28 cellular contexts compared by ENCODE assay signal in genomic region chr1:70990460-70991253, GRCh38. TPM values are rescaled to one million over a fixed set of nuclear protein-coding genes. Genes with fewer than 3 reads are reported as not detected.
DNase-seq lines count a peak whose midpoint lies in the region; ATAC-seq and TF ChIP-seq lines count a peak whose summit lies in the region.
"Had no signal": no experiment of that assay in that cellular context is flagged by ENCODE, and none has a peak within 500 bp of the region (broad histone marks: within the 10 kb centered on the region; RNA-seq: fewer than 3 reads in every experiment).

No MANE protein-coding gene starts in this region.

- no peaks in the 10 kb centered on the region for H3K4me1 Mint-ChIP-seq in stimulated activated effector memory CD8-positive, alpha-beta T cell treated with anti-CD3 and anti-CD28 coated beads, Interleukin-12 subunit alpha, Interleukin-12 subunit beta, amount 100 ng/mL, for 72 hours
- no peaks in the 10 kb centered on the region for H3K4me1 Mint-ChIP-seq in Caco-2 (ENCODE audit: low read depth, unreplicated experiment)
- H3K4me1 Mint-ChIP-seq: activated B cell treated with CpG ODN at 0.5 μM for 24 hours; CD4-positive, alpha-beta memory T cell; nephron; stimulated activated naive CD8-positive, alpha-beta T cell treated with anti-CD3 and anti-CD28 coated beads, Interleukin-15, amount 100 ng/mL, for 72 hours had no signal

- POLR2A ChIA-PET in Caco-2 (lab: Charles Lee): no interaction called here

- no TSS peak for BruUV-seq in Caco-2 (replicated peaks; lab: Mats Ljungman, UMichigan)

- peaks cover 3% of the 10 kb centered on the region for H3K27me3 Mint-ChIP-seq in Caco-2 (ENCODE audit: insufficient read depth, unreplicated experiment)
- H3K27me3 Mint-ChIP-seq: activated B cell treated with CpG ODN at 0.5 μM for 24 hours; stimulated activated naive CD8-positive, alpha-beta T cell treated with anti-CD3 and anti-CD28 coated beads, Interleukin-15, amount 100 ng/mL, for 72 hours had no signal

- TF ChIP-seq CTCF in Caco-2 (IDR thresholded peaks at IDR 0.05; ENCODE audit: insufficient read depth in 1 of 2, low read depth in 1 of 2, low read length in 1 of 2, severe bottlenecking in 1 of 2, unreplicated experiment in 1 of 2): no peak

- no peaks in the 10 kb centered on the region for H3K9me3 Mint-ChIP-seq in stimulated activated effector memory CD8-positive, alpha-beta T cell treated with anti-CD3 and anti-CD28 coated beads, Interleukin-12 subunit alpha, Interleukin-12 subunit beta, amount 100 ng/mL, for 72 hours
- H3K9me3 Mint-ChIP-seq in Caco-2 (ENCODE audit: unreplicated experiment): no peaks in the 10 kb centered on the region
- H3K9me3 Mint-ChIP-seq: activated B cell treated with CpG ODN at 0.5 μM for 24 hours; activated CD4-positive, alpha-beta memory T cell treated with anti-CD3 and anti-CD28 coated beads for 36 hours; CD4-positive, alpha-beta memory T cell; effector memory CD8-positive, alpha-beta T cell; immature natural killer cell; nephron; stimulated activated naive CD8-positive, alpha-beta T cell treated with anti-CD3 and anti-CD28 coated beads, Interleukin-15, amount 100 ng/mL, for 72 hours had no signal

- intact Hi-C loops in Caco-2 (cut with micrococcal nuclease; ENCODE audit: unreplicated experiment): no loop called here

- H3K4me3 Mint-ChIP-seq in stimulated activated effector memory CD8-positive, alpha-beta T cell treated with anti-CD3 and anti-CD28 coated beads, Interleukin-12 subunit alpha, Interleukin-12 subunit beta, amount 100 ng/mL, for 72 hours: no peak overlapping the region
- no peak overlapping the region for H3K4me3 Mint-ChIP-seq in Caco-2 (ENCODE audit: unreplicated experiment)
- H3K4me3 Mint-ChIP-seq: activated B cell treated with CpG ODN at 0.5 μM for 24 hours; activated CD4-positive, alpha-beta memory T cell treated with anti-CD3 and anti-CD28 coated beads for 36 hours; CD4-positive, alpha-beta memory T cell; effector memory CD8-positive, alpha-beta T cell; immature natural killer cell; nephron; stimulated activated naive CD8-positive, alpha-beta T cell treated with anti-CD3 and anti-CD28 coated beads, Interleukin-15, amount 100 ng/mL, for 72 hours had no signal

- CTCF ChIA-PET in Caco-2 (lab: Charles Lee): no interaction called here

- DNase-seq in NCI-H2171 treated with DMSO at 0.1 percent for 48 hours (lab: John Stamatoyannopoulos, UW) (peak; percentile 70), NCI-H2171 (lab: John Stamatoyannopoulos, UW) (no peak), NCI-H2081 treated with DMSO at 0.1 percent for 48 hours (lab: John Stamatoyannopoulos, UW) (peak; percentile 68), NCI-H748 treated with DMSO at 0.1 percent for 48 hours (lab: John Stamatoyannopoulos, UW) (peak; percentile 88), NCI-H524 treated with DMSO at 0.1 percent for 48 hours (lab: John Stamatoyannopoulos, UW) (no peak), Caco-2 (no peak)
- no peak for DNase-seq in stimulated activated effector memory CD8-positive, alpha-beta T cell treated with anti-CD3 and anti-CD28 coated beads, Interleukin-12 subunit alpha, Interleukin-12 subunit beta, amount 100 ng/mL, for 72 hours (ENCODE audit: low spot score in 2 of 2)
- DNase-seq: 8988T; activated B cell treated with CpG ODN at 0.5 μM for 24 hours; activated CD4-positive, alpha-beta memory T cell treated with anti-CD3 and anti-CD28 coated beads for 36 hours; activated effector memory CD4-positive, alpha-beta T cell treated with anti-CD3 and anti-CD28 coated beads, Interleukin-2, amount 50 U/mL, for 16 hours; brain microvascular endothelial cell; CD4-positive, alpha-beta memory T cell; colonic mucosa; effector memory CD8-positive, alpha-beta T cell; foreskin melanocyte; H7; immature natural killer cell; midbrain; ovary; right cardiac atrium; stimulated activated naive CD8-positive, alpha-beta T cell treated with anti-CD3 and anti-CD28 coated beads, Interleukin-15, amount 100 ng/mL, for 72 hours; T1000 had no signal

- ATAC-seq in stimulated activated effector memory CD8-positive, alpha-beta T cell treated with anti-CD3 and anti-CD28 coated beads, Interleukin-12 subunit alpha, Interleukin-12 subunit beta, amount 100 ng/mL, for 72 hours: no peak
- no peak for ATAC-seq in HG03521 (IDR thresholded peaks at IDR 0.05; ENCODE audit: unreplicated experiment)
- ATAC-seq: effector memory CD8-positive, alpha-beta T cell; esophagus mucosa; right cardiac atrium had no signal

- H3K4me3 ChIP-seq in Caco-2 (ENCODE audit: low read depth, low read length): no peak overlapping the region
- H3K4me3 ChIP-seq: colonic mucosa, hepatocyte, ovary, tibial nerve had no signal

- H3K36me3 Mint-ChIP-seq in stimulated activated effector memory CD8-positive, alpha-beta T cell treated with anti-CD3 and anti-CD28 coated beads, Interleukin-12 subunit alpha, Interleukin-12 subunit beta, amount 100 ng/mL, for 72 hours: no peaks in the 10 kb centered on the region
- H3K36me3 Mint-ChIP-seq in Caco-2 (ENCODE audit: insufficient read depth, unreplicated experiment): no peaks in the 10 kb centered on the region
- H3K36me3 Mint-ChIP-seq: activated CD4-positive, alpha-beta memory T cell treated with anti-CD3 and anti-CD28 coated beads for 36 hours; CD4-positive, alpha-beta memory T cell; immature natural killer cell had no signal

- no peaks in the 10 kb centered on the region for H3K4me1 ChIP-seq in Caco-2
- H3K4me1 ChIP-seq: colonic mucosa, tibial nerve had no signal

- H3K27me3 ChIP-seq in Caco-2 (replicated peaks; ENCODE audit: control insufficient read depth, insufficient read depth, low read length): no peaks in the 10 kb centered on the region
- H3K27me3 ChIP-seq: brain microvascular endothelial cell, colonic mucosa, hepatocyte, ovary, tibial nerve had no signal

- no peak overlapping the region for H3K27ac Mint-ChIP-seq in stimulated activated effector memory CD8-positive, alpha-beta T cell treated with anti-CD3 and anti-CD28 coated beads, Interleukin-12 subunit alpha, Interleukin-12 subunit beta, amount 100 ng/mL, for 72 hours
- H3K27ac Mint-ChIP-seq in Caco-2 (ENCODE audit: unreplicated experiment): no peak overlapping the region
- H3K27ac Mint-ChIP-seq: activated B cell treated with CpG ODN at 0.5 μM for 24 hours; activated CD4-positive, alpha-beta memory T cell treated with anti-CD3 and anti-CD28 coated beads for 36 hours; CD4-positive, alpha-beta memory T cell; effector memory CD8-positive, alpha-beta T cell; immature natural killer cell; stimulated activated naive CD8-positive, alpha-beta T cell treated with anti-CD3 and anti-CD28 coated beads, Interleukin-15, amount 100 ng/mL, for 72 hours had no signal

- H3K9me3 ChIP-seq in Caco-2: no peaks in the 10 kb centered on the region
- H3K9me3 ChIP-seq: colonic mucosa, ovary, tibial nerve had no signal

- H3K36me3 ChIP-seq in Caco-2 (ENCODE audit: control insufficient read depth, insufficient read depth, low read length): no peaks in the 10 kb centered on the region
- H3K36me3 ChIP-seq: brain microvascular endothelial cell, colonic mucosa, ovary, tibial nerve had no signal

RNA-seq across cellular contexts. Expression of gene PTGER3, which starts 57.0 kb away (rescaled TPM):
- not detected in 2 replicates for total RNA-seq in Caco-2 (2022)
- total RNA-seq: activated CD4-positive, alpha-beta memory T cell treated with anti-CD3 and anti-CD28 coated beads for 36 hours; CD4-positive, alpha-beta memory T cell had no signal

Comparison
In these comparisons a context has a peak if more than half of its experiments do, and no peak if none do; other contexts are left out.
1. DNase-seq: peak in NCI-H2171 treated with DMSO at 0.1 percent for 48 hours (single experiment), NCI-H2081 treated with DMSO at 0.1 percent for 48 hours (single experiment) and NCI-H748 treated with DMSO at 0.1 percent for 48 hours (single experiment); none in NCI-H2171 (single experiment), stimulated activated effector memory CD8-positive, alpha-beta T cell treated with anti-CD3 and anti-CD28 coated beads, Interleukin-12 subunit alpha, Interleukin-12 subunit beta, amount 100 ng/mL, for 72 hours (0 of 2), NCI-H524 treated with DMSO at 0.1 percent for 48 hours (single experiment) and Caco-2 (0 of 2).